8 cellular contexts compared by ENCODE assay signal in the genomic region with DNA sequence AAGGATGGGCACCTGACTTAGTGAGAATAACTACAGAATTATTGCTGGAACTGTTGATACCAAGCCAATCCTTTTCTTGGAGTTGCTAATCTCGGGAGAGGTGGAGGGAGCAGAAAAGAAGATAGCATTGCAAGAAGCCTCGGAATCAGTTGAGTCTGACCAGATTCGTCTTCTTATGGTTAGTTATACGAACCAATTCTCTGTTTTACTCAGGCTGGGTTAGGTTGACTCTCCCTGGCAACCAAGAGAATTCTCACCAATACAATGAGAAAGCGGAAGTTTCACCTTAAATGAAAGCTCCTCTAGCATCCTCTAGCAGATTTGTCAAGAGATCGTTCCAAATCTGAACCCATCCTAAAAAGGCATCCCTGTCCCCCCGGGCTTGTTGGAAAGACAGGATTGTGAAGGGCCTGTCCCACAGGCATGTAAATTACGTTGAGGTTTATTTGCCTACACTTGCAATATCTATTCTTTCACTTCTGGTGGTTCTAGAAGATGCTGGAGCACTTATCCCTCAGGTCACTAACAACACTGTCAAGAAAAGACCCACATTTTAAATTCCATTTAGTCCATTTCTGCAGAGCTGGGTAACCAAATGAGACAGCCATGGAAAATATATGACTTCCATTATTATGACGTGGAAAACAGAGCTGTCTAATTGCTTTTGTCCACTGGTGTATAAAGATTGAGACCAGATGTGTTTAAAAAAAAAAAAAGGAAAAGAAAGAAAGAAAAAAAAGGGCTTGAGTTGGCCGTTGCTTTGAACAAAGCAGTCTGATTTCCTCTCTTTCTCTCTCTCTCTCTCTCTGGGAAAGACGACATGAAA. TPM values are rescaled to one million over a fixed set of nuclear protein-coding genes. Genes with fewer than 3 reads are reported as not detected.
DNase-seq lines count a peak whose midpoint lies in the region; ATAC-seq, FAIRE-seq and TF ChIP-seq lines count a peak whose summit lies in the region.

No MANE protein-coding gene starts in this region.

- H3K36me3 ChIP-seq in H1 (ENCODE audit: control insufficient read depth in 2 of 4, insufficient read depth in 4 of 4, low read length in 3 of 4) = no peaks in the 10 kb centered on the region
- H3K36me3 ChIP-seq in tibial artery = no peaks in the 10 kb centered on the region
- no peaks in the 10 kb centered on the region for H3K36me3 ChIP-seq in aorta (ENCODE audit: control insufficient read depth in 1 of 2, insufficient read depth in 2 of 2, low read length in 1 of 2)

- no peak for FAIRE-seq in H1 (lab: Jason Lieb, UNC)
- FAIRE-seq in H54 (lab: Jason Lieb, UNC) = no peak

- no peak for TF ChIP-seq RAD21 in H1 (IDR thresholded peaks at IDR 0.05 in 1 of 2, conservative IDR thresholded peaks at IDR 0.05 in 1 of 2; ENCODE audit: low read depth in 2 of 2, low read length in 2 of 2)

- H3K27me3 ChIP-seq in H1 (replicated peaks in 1 of 4; ENCODE audit: control insufficient read depth in 3 of 4, extremely low read depth in 1 of 4, insufficient read depth in 3 of 4, low read length in 3 of 4) (no peaks in the 10 kb centered on the region; a peak in 1 of 7 replicates), tibial artery (no peaks in the 10 kb centered on the region), aorta (ENCODE audit: control insufficient read depth in 1 of 2, insufficient read depth in 2 of 2, low read length in 1 of 2) (no peaks in the 10 kb centered on the region)

- no peak for TF ChIP-seq CTCF in H1 (IDR thresholded peaks at IDR 0.05; ENCODE audit: control extremely low read depth in 1 of 3, insufficient read depth in 1 of 3, low read depth in 1 of 3, low read length in 3 of 3)
- TF ChIP-seq CTCF in tibial artery (IDR thresholded peaks at IDR 0.05) = no peak

- H3K4me3 ChIP-seq in H1 (ENCODE audit: extremely low read depth in 1 of 4, insufficient read depth in 2 of 4, low read depth in 3 of 4, low read length in 4 of 4) (no peak overlapping the region), tibial artery (peak overlapping the region; percentile 21 to 38), aorta (ENCODE audit: low read length in 2 of 2) (peak overlapping the region in 1 of 2 donors; percentile 29)

- H3K79me1 ChIP-seq in H1 (ENCODE audit: low read depth, low read length) = no peaks in the 10 kb centered on the region

- peak overlapping the region; percentile 40; the same call in 1 of the 2 replicates for H2BK12ac ChIP-seq in H1 (ENCODE audit: low read depth, low read length)

- H3K14ac ChIP-seq in H1 (ENCODE audit: insufficient read length) = no peak overlapping the region

- H3K79me2 ChIP-seq in H1 (ENCODE audit: control insufficient read depth in 1 of 2, insufficient read depth in 2 of 2, low read length in 2 of 2) = no peaks in the 10 kb centered on the region

- no peak overlapping the region for H2BK120ac ChIP-seq in H1 (replicated peaks; ENCODE audit: low read depth, low read length)

- no peak overlapping the region for H4K5ac ChIP-seq in H1 (ENCODE audit: insufficient read length, low read depth, low read length)

- no peak overlapping the region for H2BK15ac ChIP-seq in H1 (ENCODE audit: low read length)

- 87% methylated on average over 10 of the region's 11 CpGs; no CpG with 5 or more reads in 1 of the 2 experiments for WGBS in H1 (ENCODE audit: extremely low coverage in 1 of 2, insufficient coverage in 1 of 2, insufficient read length in 1 of 2, insufficient replicate concordance in 2 of 2, low coverage in 1 of 2, low lambda C conversion rate in 2 of 2, missing lambda C conversion rate in 1 of 2), 2 experiments
- WGBS in aorta, 2 donors = 71 to 72% methylated on average over 11 of the region's 11 CpGs

- peak; percentile 45 for DNase-seq in AG08395 (ENCODE audit: low spot score)
- DNase-seq in GM19238 (ENCODE audit: insufficient read length, low spot score) = peak; percentile 46
- DNase-seq in H1 (ENCODE audit: low read depth in 1 of 2, low spot score in 2 of 2) = no peak
- DNase-seq in tibial artery = no peak
- DNase-seq in aorta = no peak
- no peak for DNase-seq in H54 (ENCODE audit: insufficient read length, low spot score)
- DNase-seq in MV-4-11 (lab: John Stamatoyannopoulos, UW) = no peak

- 0 out of 2 replicates have a peak overlapping the region, but pooled peaks have one; percentile 22 for H2BK20ac ChIP-seq in H1 (ENCODE audit: low read length)

- no peaks in the 10 kb centered on the region for H4K20me1 ChIP-seq in H1 (replicated peaks in 1 of 2; ENCODE audit: control insufficient read depth in 1 of 2, insufficient read depth in 2 of 2, low read length in 2 of 2)

- H4K91ac ChIP-seq in H1 (replicated peaks; ENCODE audit: insufficient read length, low read length) = no peak overlapping the region

- no peak overlapping the region for H2AK5ac ChIP-seq in H1 (ENCODE audit: low read depth, low read length)

- no peak overlapping the region for H3K4ac ChIP-seq in H1 (replicated peaks; ENCODE audit: insufficient read length, low read depth, low read length)

- H3K9ac ChIP-seq in H1 (replicated peaks in 1 of 4; ENCODE audit: extremely low read depth in 1 of 4, low read depth in 3 of 4, low read length in 3 of 4) = no peak overlapping the region

- H3K9me3 ChIP-seq in H1 (ENCODE audit: insufficient read depth in 2 of 2, low read depth in 1 of 2, low read length in 1 of 2) = no peaks in the 10 kb centered on the region
- no peaks in the 10 kb centered on the region for H3K9me3 ChIP-seq in tibial artery
- H3K9me3 ChIP-seq in aorta (ENCODE audit: control insufficient read depth, low read length) = no peaks in the 10 kb centered on the region

- H3K27ac ChIP-seq in H1 (ENCODE audit: low read depth, low read length) (no peak overlapping the region), tibial artery (no peak overlapping the region), aorta (ENCODE audit: low read depth in 1 of 2, low read length in 2 of 2) (no peak overlapping the region)

- no peak overlapping the region for H3K18ac ChIP-seq in H1 (ENCODE audit: extremely low read depth, low read length)

- no peak overlapping the region for H4K8ac ChIP-seq in H1 (ENCODE audit: extremely low read depth, insufficient read depth, low read length)

- CTCF ChIA-PET in H1 (lab: Charles Lee; ENCODE audit: partially characterized antibody) = interaction anchor here (0.7 to 3.0 kb wide), 13 partner anchors 10 to 145 kb away, joined by 3 to 21 read pairs (median 3); no protein-coding TSS in a partner anchor

- no peak overlapping the region for H3K23ac ChIP-seq in H1 (ENCODE audit: insufficient read length)

- H3K56ac ChIP-seq in H1 (replicated peaks; ENCODE audit: insufficient read length, low read depth, low read length) = no peak overlapping the region

- H2BK5ac ChIP-seq in H1 (ENCODE audit: low read depth, low read length) = no peak overlapping the region

- no peaks in the 10 kb centered on the region for H3K23me2 ChIP-seq in H1 (ENCODE audit: low read depth, low read length)

- H2AFZ ChIP-seq in H1 (ENCODE audit: low read length) = peak overlapping the region; percentile 78; the same call in 1 of the 2 replicates

- H3K4me2 ChIP-seq in H1 (ENCODE audit: insufficient read depth in 1 of 2, low read depth in 2 of 2, low read length in 2 of 2) = no peak overlapping the region

- intact Hi-C loops in tibial artery (cut with DNase I; ENCODE audit: low total_unique reads) = no loop called here
- intact Hi-C loops in aorta (cut with DNase I) = no loop called here

- POLR2A ChIA-PET in H1 (lab: Charles Lee; ENCODE audit: partially characterized antibody) = interaction anchor here (1.4 kb wide), 2 partner anchors 29 to 46 kb away, joined by 4 to 5 read pairs; no protein-coding TSS in a partner anchor

- H3K4me1 ChIP-seq in H1 (replicated peaks in 1 of 4; ENCODE audit: control insufficient read depth in 3 of 4, insufficient read depth in 4 of 4, low read length in 3 of 4) (peaks cover 6 to 23% (median 18%) of the 10 kb centered on the region in 4 experiments; a peak in 6 of 7 replicates), tibial artery (peaks cover 0 to 6% (median 3%) of the 10 kb centered on the region in 4 donors), aorta (ENCODE audit: control insufficient read depth in 1 of 2, insufficient read depth in 2 of 2, low read length in 2 of 2) (no peaks in the 10 kb centered on the region)

- TF ChIP-seq POLR2A in H1 (IDR thresholded peaks at IDR 0.05; ENCODE audit: control extremely low read depth in 1 of 2, low read depth in 2 of 2, low read length in 2 of 2) = no peak
- TF ChIP-seq POLR2A in H54 (IDR thresholded peaks at IDR 0.05; ENCODE audit: low read depth, low read length) = no peak

- TF ChIP-seq EP300 in H1 (IDR thresholded peaks at IDR 0.05; ENCODE audit: borderline replicate concordance in 1 of 2, low read depth in 2 of 2, low read length in 2 of 2) = no peak

- ATAC-seq in HG03108 (IDR thresholded peaks at IDR 0.05; ENCODE audit: unreplicated experiment) (peak; percentile 64), aorta (ENCODE audit: low FRiP score) (no peak)

TF ChIP-seq in H1, 55 proteins besides CTCF, POLR2A, EP300 and RAD21:
- no peak for TF ChIP-seq GTF2F1 (IDR thresholded peaks at IDR 0.05; ENCODE audit: borderline replicate concordance, low read depth, low read length)
- TF ChIP-seq RFX5 (IDR thresholded peaks at IDR 0.05; ENCODE audit: borderline replicate concordance, low read depth, low read length) = no peak
- no peak for TF ChIP-seq CHD1 (IDR thresholded peaks at IDR 0.05; ENCODE audit: low read depth, low read length)
- no peak for TF ChIP-seq SP1 (IDR thresholded peaks at IDR 0.05; ENCODE audit: low read depth, low read length)
- TF ChIP-seq POU5F1 (IDR thresholded peaks at IDR 0.05; ENCODE audit: low read depth, low read length) = no peak
- TF ChIP-seq CBX5 (IDR thresholded peaks at IDR 0.05; ENCODE audit: low read depth, low read length) = no peak
- no peak for TF ChIP-seq JUN (IDR thresholded peaks at IDR 0.05; ENCODE audit: low read depth, low read length)
- no peak for TF ChIP-seq CHD2 (IDR thresholded peaks at IDR 0.05; ENCODE audit: low read length)
- no peak for TF ChIP-seq SIX5 (IDR thresholded peaks at IDR 0.05; ENCODE audit: low read depth, low read length)
- no peak for TF ChIP-seq PHF8 (conservative IDR thresholded peaks at IDR 0.05; ENCODE audit: low read depth, low read length)

RNA-seq across cellular contexts. Expression of gene UBE2E1, which starts 43.3 kb away (rescaled TPM):
- total RNA-seq in H1 (2021; fragmentation: NEBNext Ultra II Directional; extraction: Animal tissue kit (Norgen Biotek cat#: 25700)) = 130 and 141 TPM in 2 replicates
- 56.8 and 109 TPM in 2 replicates for polyA plus RNA-seq in H1 (2011; rRNA removed)
- polyA plus RNA-seq in H1 (2011; cell fraction: cytosol; rRNA removed) = 109 TPM
- polyA plus RNA-seq in H1 (2011; cell fraction: nucleus; rRNA removed) = 50.2 TPM
- polyA plus RNA-seq in H1 (2012, experiment 1 of 2) = 99.3 to 185 TPM (median 114 TPM) in 4 replicates
- 26.5 TPM for polyA plus RNA-seq in H1 (2012, experiment 2 of 2)
- 152 TPM for polyA plus RNA-seq in H1 (2013, experiment 1 of 2)
- polyA plus RNA-seq in H1 (2013, experiment 2 of 2) = 161 TPM
- 62.1 and 106 TPM in 2 replicates for polyA minus RNA-seq in H1 (2011; rRNA and poly(A)+ RNA removed)
- polyA minus RNA-seq in H1 (2011; cell fraction: cytosol; rRNA and poly(A)+ RNA removed) = 82.1 TPM
- 70.1 TPM for polyA minus RNA-seq in H1 (2011; cell fraction: nucleus; rRNA and poly(A)+ RNA removed)
- total RNA-seq in aorta = 10 to 100 TPM; 87.2 to 96.8 TPM
- polyA plus RNA-seq in aorta = 100 to 1,000 TPM in 1 of 2 donors, 10 to 100 TPM in 1; 62.2 to 128 TPM

Comparison
In these comparisons a context has a peak if more than half of its experiments do, and no peak if none do; other contexts are left out.
1. DNase-seq: peak in AG08395 (single experiment) and GM19238 (single experiment); none in H1 (0 of 2), tibial artery (0 of 2), aorta (0 of 2), H54 (single experiment) and MV-4-11 (single experiment).
2. H3K4me3 ChIP-seq: peak in tibial artery (2 of 2); none in H1 (0 of 4).